Comparison of ENCODE assay signal across 12 cellular contexts in genomic region chr17:82029391-82029790, GRCh38. TPM values are rescaled to one million over a fixed set of nuclear protein-coding genes. Genes with fewer than 3 reads are reported as not detected.
DNase-seq lines count a peak whose midpoint lies in the region; ATAC-seq, FAIRE-seq and TF ChIP-seq lines count a peak whose summit lies in the region.
"Had no signal": no experiment of that assay in that cellular context is flagged by ENCODE, and none has a peak within 500 bp of the region (broad histone marks: within the 10 kb centered on the region; RNA-seq: fewer than 3 reads in every experiment).

No MANE protein-coding gene starts in this region.

- H3K4me1 ChIP-seq in GM23338 (ENCODE audit: insufficient read depth) (peaks cover 8% of the 10 kb centered on the region; the same call in 1 of the 2 replicates), K562 (replicated peaks in 1 of 2; ENCODE audit: control insufficient read depth in 2 of 2, insufficient read depth in 2 of 2, low read length in 2 of 2) (peaks cover 8 to 89% of the 10 kb centered on the region in 2 experiments)

- H3K79me2 ChIP-seq in GM23338 (replicated peaks; ENCODE audit: insufficient read depth) (peaks cover 8% of the 10 kb centered on the region; the same call in 1 of the 2 replicates), K562 (ENCODE audit: control insufficient read depth, insufficient read depth, low read length) (peaks cover 19% of the 10 kb centered on the region)

- BruUV-seq in K562 (replicated peaks; lab: Mats Ljungman, UMichigan), result no TSS peak

- peaks cover 17% of the 10 kb centered on the region for H3K36me3 Mint-ChIP-seq in activated CD4-positive, alpha-beta T cell treated with anti-CD3 and anti-CD28 coated beads, Interleukin-2, amount 10 ng/mL, durations not matched to agents 7 days and 5 days (ENCODE audit: low read depth)
- H3K36me3 Mint-ChIP-seq in GM23338 (ENCODE audit: low read depth) (no peaks in the 10 kb centered on the region; the same call in none of the 3 replicates), nephron progenitor cell (ENCODE audit: low read depth) (no peaks in the 10 kb centered on the region)

- H3K27ac ChIP-seq in GM23338 (ENCODE audit: low read depth) (no peak overlapping the region), K562 (ENCODE audit: extremely low read depth, low read depth, low read length) (no peak overlapping the region)

- intact Hi-C loops in K562 (cut with micrococcal nuclease) (no loop called here), lower leg skin (cut with DNase I; ENCODE audit: low total_unique reads) (loop anchor here (2.0 kb wide), 1 partner anchor 125 kb away; no protein-coding TSS in a partner anchor)

- H2AFZ ChIP-seq in GM23338 (no peak overlapping the region), K562 (ENCODE audit: low read depth, low read length) (no peak overlapping the region)

- H4K20me1 ChIP-seq in GM23338 (replicated peaks; ENCODE audit: insufficient read depth), result no peaks in the 10 kb centered on the region
- H4K20me1 ChIP-seq in K562 (replicated peaks; ENCODE audit: control insufficient read depth, insufficient read depth, low read length), result no peaks in the 10 kb centered on the region

- in situ Hi-C loops in K562 (cut with MboI), result no loop called here

- peaks cover 10% of the 10 kb centered on the region for H3F3A ChIP-seq in GM23338 (replicated peaks; ENCODE audit: low read depth)

- H3K9me1 ChIP-seq in K562 (ENCODE audit: control insufficient read depth, insufficient read depth, low read length), result no peaks in the 10 kb centered on the region

- H3K4me2 ChIP-seq in GM23338 (no peak overlapping the region), K562 (ENCODE audit: insufficient read depth, low read length) (no peak overlapping the region)

- ATAC-seq in GM23338 (no peak), K562 (no peak), esophagus mucosa (no peak)

- H3K4me3 ChIP-seq in GM23338 (no peak overlapping the region), K562 (no peak overlapping the region), lower leg skin (ENCODE audit: low read depth, poor library complexity, severe bottlenecking) (no peak overlapping the region)

- FAIRE-seq in K562 (lab: Jason Lieb, UNC), result no peak

- no peaks in the 10 kb centered on the region for H3K9me3 ChIP-seq in K562 (replicated peaks; ENCODE audit: control insufficient read depth, insufficient read depth, low read depth, low read length)

- no peak for DNase-seq in activated CD4-positive, alpha-beta T cell treated with anti-CD3 and anti-CD28 coated beads, Interleukin-2, amount 10 ng/mL, durations not matched to agents 7 days and 5 days
- DNase-seq in activated CD4-positive, alpha-beta T cell treated with anti-CD3 and anti-CD28 coated beads for 4 hours, result no peak
- no peak for DNase-seq in GM23338 (ENCODE audit: low spot score)
- DNase-seq in K562 (ENCODE audit: extremely low read depth in 1 of 4, low spot score in 3 of 4), result no peak
- no peak for DNase-seq in nephron progenitor cell
- DNase-seq in GM19238 (ENCODE audit: insufficient read length, low spot score), result no peak
- no peak for DNase-seq in lower leg skin (ENCODE audit: low spot score in 2 of 2)
- DNase-seq: effector CD8-positive, alpha-beta T cell; Karpas-422; NCI-H1930; NK-92 treated with Interleukin-12 subunit alpha and Interleukin-12 subunit beta, amount 100 ng/mL, for 24 hours had no signal

- 90% methylated on average over 16 of the region's 16 CpGs for WGBS in K562 (ENCODE audit: insufficient coverage, low coverage, missing lambda C conversion rate)
- WGBS in lower leg skin, 2 donors, result 56 to 69% methylated on average over 11 to 16 of the region's 16 CpGs

- TF ChIP-seq EP300 in K562 (IDR thresholded peaks at IDR 0.05; ENCODE audit: low read length), result no peak

- CTCF ChIA-PET in activated CD4-positive, alpha-beta T cell treated with anti-CD3 and anti-CD28 coated beads, Interleukin-2, amount 10 ng/mL, durations not matched to agents 7 days and 5 days (lab: Charles Lee), result interaction anchor here (0.8 to 3.0 kb wide), 16 partner anchors 9 to 209 kb away, joined by 3 to 40 read pairs (median 6); partner anchors contain the start of genes ASPSCR1, CENPX and DCXR
- CTCF ChIA-PET in K562 (lab: Yijun Ruan, JAX; ENCODE audit: low intra/inter-chr PET ratio), result interaction anchor here (2.4 kb wide), 1 partner anchor 124 kb away, joined by 27 read pairs; no protein-coding TSS in a partner anchor

- H3K36me3 ChIP-seq in GM23338 (ENCODE audit: insufficient read depth) (no peaks in the 10 kb centered on the region), K562 (ENCODE audit: control insufficient read depth, insufficient read depth, low read length) (peaks cover 16% of the 10 kb centered on the region; the same call in 1 of the 3 replicates)

- POLR2A ChIA-PET in activated CD4-positive, alpha-beta T cell treated with anti-CD3 and anti-CD28 coated beads, Interleukin-2, amount 10 ng/mL, durations not matched to agents 7 days and 5 days (lab: Charles Lee), result no interaction called here
- POLR2A ChIA-PET in K562 (lab: Yijun Ruan, JAX), result interaction anchor here (0.6 to 2.0 kb wide), 2 partner anchors 8 to 113 kb away, joined by 3 to 6 read pairs; partner anchors contain the start of gene DCXR

- peak overlapping the region; percentile 32 for H3K4me3 Mint-ChIP-seq in activated CD4-positive, alpha-beta T cell treated with anti-CD3 and anti-CD28 coated beads, Interleukin-2, amount 10 ng/mL, durations not matched to agents 7 days and 5 days
- H3K4me3 Mint-ChIP-seq in GM23338 (peak overlapping the region; percentile 40; the same call in 1 of the 3 replicates), nephron progenitor cell (peak overlapping the region; percentile 72)

- peak overlapping the region in 1 of 2 experiments; percentile 55; a peak in 2 of 4 replicates for H3K9ac ChIP-seq in K562 (ENCODE audit: insufficient read depth in 1 of 2, low read depth in 2 of 2, low read length in 2 of 2)

- TF ChIP-seq POLR2A in K562 (conservative IDR thresholded peaks at IDR 0.05) (no peak), lower leg skin (IDR thresholded peaks at IDR 0.05) (no peak)

- H3K9me3 Mint-ChIP-seq in activated CD4-positive, alpha-beta T cell treated with anti-CD3 and anti-CD28 coated beads, Interleukin-2, amount 10 ng/mL, durations not matched to agents 7 days and 5 days, result no peaks in the 10 kb centered on the region
- H3K9me3 Mint-ChIP-seq in GM23338 (no peaks in the 10 kb centered on the region; the same call in 2 of the 3 replicates), nephron progenitor cell (no peaks in the 10 kb centered on the region)

- TF ChIP-seq RAD21 in K562 (CRISPR knock-in tag; conservative IDR thresholded peaks at IDR 0.05 in 1 of 2, IDR thresholded peaks at IDR 0.05 in 1 of 2), result no peak

- no peaks in the 10 kb centered on the region for H3K27me3 Mint-ChIP-seq in activated CD4-positive, alpha-beta T cell treated with anti-CD3 and anti-CD28 coated beads, Interleukin-2, amount 10 ng/mL, durations not matched to agents 7 days and 5 days
- peaks cover 13% of the 10 kb centered on the region for H3K27me3 Mint-ChIP-seq in GM23338 (ENCODE audit: insufficient read depth, low read depth, poor library complexity)
- peaks cover 9% of the 10 kb centered on the region for H3K27me3 Mint-ChIP-seq in nephron progenitor cell (ENCODE audit: low read depth, poor library complexity)

- H3K9me2 ChIP-seq in GM23338 (ENCODE audit: insufficient read depth), result no peaks in the 10 kb centered on the region

- no peaks in the 10 kb centered on the region for H3K27me3 ChIP-seq in GM23338 (ENCODE audit: insufficient read depth)
- no peaks in the 10 kb centered on the region for H3K27me3 ChIP-seq in K562 (ENCODE audit: control insufficient read depth in 2 of 2, insufficient read depth in 2 of 2, low read length in 2 of 2)

- TF ChIP-seq CTCF in GM23338 (conservative IDR thresholded peaks at IDR 0.05; ENCODE audit: low read depth in 2 of 2) (no peak), K562 (IDR thresholded peaks at IDR 0.05 in 2 of 3, conservative IDR thresholded peaks at IDR 0.05 in 1 of 3; ENCODE audit: insufficient read depth in 2 of 3, low read depth in 1 of 3, low read length in 3 of 3) (no peak), nephron progenitor cell (IDR thresholded peaks at IDR 0.05) (no peak), lower leg skin (IDR thresholded peaks at IDR 0.05) (no peak)

- H3K27ac Mint-ChIP-seq in activated CD4-positive, alpha-beta T cell treated with anti-CD3 and anti-CD28 coated beads, Interleukin-2, amount 10 ng/mL, durations not matched to agents 7 days and 5 days, result peak overlapping the region; percentile 50
- H3K27ac Mint-ChIP-seq in GM23338 (no peak overlapping the region), nephron progenitor cell (peak overlapping the region; percentile 81)

- peaks cover 26% of the 10 kb centered on the region for H3K4me1 Mint-ChIP-seq in activated CD4-positive, alpha-beta T cell treated with anti-CD3 and anti-CD28 coated beads, Interleukin-2, amount 10 ng/mL, durations not matched to agents 7 days and 5 days
- H3K4me1 Mint-ChIP-seq in GM23338 (peaks cover 11% of the 10 kb centered on the region), nephron progenitor cell (peaks cover 17% of the 10 kb centered on the region)

RNA-seq across cellular contexts. Expression of gene RAC3, which starts 2.1 kb away (rescaled TPM):
- total RNA-seq in activated CD4-positive, alpha-beta T cell treated with anti-CD3 and anti-CD28 coated beads, Interleukin-2, amount 10 ng/mL, durations not matched to agents 7 days and 5 days, result 10 to 100 TPM; 12.2 to 13.7 TPM
- 211 and 293 TPM in 2 replicates for total RNA-seq in GM23338 (2014; rRNA removed; shearing (Covaris generic))
- polyA plus RNA-seq in GM23338 (2016; fragmentation: Nextera tagmentation; extraction: Ambion mirVana) (31.5 and 35.6 TPM in 2 replicates), K562 (2011; rRNA removed) (118 and 135 TPM in 2 replicates), K562 (2014; fragmentation: Illumina TruSeq; extraction: Trizol) (137 and 193 TPM in 2 replicates), K562 (2014; fragmentation: Nextera tagmentation; extraction: Ambion mirVana) (under 1 TPM; 0.23 to 0.28 TPM), K562 (2014; rRNA removed) (281 and 307 TPM in 2 replicates)
- 19.4 and 85.2 TPM in 2 replicates for total RNA-seq in K562 (2011; cell fraction: chromatin; rRNA removed; ENCODE audit: low replicate concordance)
- 134 and 179 TPM in 2 replicates for total RNA-seq in K562 (2011; cell fraction: nucleolus; rRNA removed)
- 71.3 and 86.0 TPM in 2 replicates for total RNA-seq in K562 (2011; cell fraction: nucleoplasm; rRNA removed)
- total RNA-seq in K562 (2014; rRNA removed) (292 and 377 TPM in 2 replicates), K562 (2014; rRNA removed; fragmentation: Illumina TruSeq; extraction: Trizol) (21.8 and 30.5 TPM in 2 replicates), K562 (2015; rRNA removed; fragmentation: Illumina TruSeq; extraction: Trizol) (91.3 and 98.6 TPM in 2 replicates), K562 (2021) (133 and 139 TPM in 2 replicates), esophagus mucosa (6.2 TPM), lower leg skin (10 to 100 TPM in 2 of 4 donors, 1 to 10 TPM in 2; 8.2 to 16.8 (median 10.0) TPM)
- 275 and 623 TPM in 2 replicates for polyA plus RNA-seq in K562 (2011; cell fraction: cytosol; rRNA removed)
- 159 and 273 TPM in 2 replicates for polyA plus RNA-seq in K562 (2011; cell fraction: nucleus; rRNA removed)
- polyA plus RNA-seq in K562 (2012), result 51.3 and 82.3 TPM in 2 replicates
- 16.0 and 29.2 TPM in 2 replicates for polyA minus RNA-seq in K562 (2011; rRNA and poly(A)+ RNA removed)
- 66.2 and 68.0 TPM in 2 replicates for polyA minus RNA-seq in K562 (2011; cell fraction: cytosol; rRNA and poly(A)+ RNA removed)
- 52.2 and 55.2 TPM in 2 replicates for polyA minus RNA-seq in K562 (2011; cell fraction: nucleus; rRNA and poly(A)+ RNA removed)

RNA-seq across cellular contexts. Expression of gene LRRC45, which starts 6.3 kb away (rescaled TPM):
- 10 to 100 TPM; 54.5 to 68.4 TPM for total RNA-seq in activated CD4-positive, alpha-beta T cell treated with anti-CD3 and anti-CD28 coated beads, Interleukin-2, amount 10 ng/mL, durations not matched to agents 7 days and 5 days
- 40.7 and 41.6 TPM in 2 replicates for total RNA-seq in GM23338 (2014; rRNA removed; shearing (Covaris generic))
- 16.1 and 17.6 TPM in 2 replicates for polyA plus RNA-seq in GM23338 (2016; fragmentation: Nextera tagmentation; extraction: Ambion mirVana)
- total RNA-seq in K562 (2011; cell fraction: chromatin; rRNA removed; ENCODE audit: low replicate concordance), result 25.2 and 72.7 TPM in 2 replicates
- total RNA-seq in K562 (2011; cell fraction: nucleolus; rRNA removed), result 47.9 and 57.9 TPM in 2 replicates
- 27.0 and 29.0 TPM in 2 replicates for total RNA-seq in K562 (2011; cell fraction: nucleoplasm; rRNA removed)
- 21.5 and 21.7 TPM in 2 replicates for total RNA-seq in K562 (2014; rRNA removed)
- 1.8 and 3.5 TPM in 2 replicates for total RNA-seq in K562 (2014; rRNA removed; fragmentation: Illumina TruSeq; extraction: Trizol)
- total RNA-seq in K562 (2015; rRNA removed; fragmentation: Illumina TruSeq; extraction: Trizol), result 11.2 and 13.1 TPM in 2 replicates
- total RNA-seq in K562 (2021), result 16.6 and 19.1 TPM in 2 replicates
- polyA plus RNA-seq in K562 (2011; rRNA removed), result 7.2 and 10.4 TPM in 2 replicates
- 6.3 and 10.0 TPM in 2 replicates for polyA plus RNA-seq in K562 (2011; cell fraction: cytosol; rRNA removed)
- polyA plus RNA-seq in K562 (2011; cell fraction: nucleus; rRNA removed), result 87.0 and 113 TPM in 2 replicates
- polyA plus RNA-seq in K562 (2012), result 12.2 and 13.1 TPM in 2 replicates
- polyA plus RNA-seq in K562 (2014; fragmentation: Illumina TruSeq; extraction: Trizol), result 4.2 and 4.3 TPM in 2 replicates
- polyA plus RNA-seq in K562 (2014; fragmentation: Nextera tagmentation; extraction: Ambion mirVana), result not detected
- 18.4 and 26.6 TPM in 2 replicates for polyA plus RNA-seq in K562 (2014; rRNA removed)
- 2.0 and 4.1 TPM in 2 replicates for polyA minus RNA-seq in K562 (2011; rRNA and poly(A)+ RNA removed)
- polyA minus RNA-seq in K562 (2011; cell fraction: cytosol; rRNA and poly(A)+ RNA removed), result 5.8 and 7.1 TPM in 2 replicates
- polyA minus RNA-seq in K562 (2011; cell fraction: nucleus; rRNA and poly(A)+ RNA removed), result 21.4 and 23.9 TPM in 2 replicates
- 8.4 TPM for total RNA-seq in esophagus mucosa
- total RNA-seq in lower leg skin, result 10 to 100 TPM; 16.7 to 18.3 (median 17.6) TPM

RNA-seq across cellular contexts. Expression of gene CENPX, which starts 6.7 kb away (rescaled TPM):
- 10 to 100 TPM; 57.3 to 73.0 TPM for total RNA-seq in activated CD4-positive, alpha-beta T cell treated with anti-CD3 and anti-CD28 coated beads, Interleukin-2, amount 10 ng/mL, durations not matched to agents 7 days and 5 days
- total RNA-seq in GM23338 (2014; rRNA removed; shearing (Covaris generic)), result 114 and 127 TPM in 2 replicates
- 157 and 172 TPM in 2 replicates for polyA plus RNA-seq in GM23338 (2016; fragmentation: Nextera tagmentation; extraction: Ambion mirVana)
- total RNA-seq in K562 (2011; cell fraction: chromatin; rRNA removed; ENCODE audit: low replicate concordance), result 52.2 and 175 TPM in 2 replicates
- total RNA-seq in K562 (2011; cell fraction: nucleolus; rRNA removed), result 218 and 267 TPM in 2 replicates
- 117 and 130 TPM in 2 replicates for total RNA-seq in K562 (2011; cell fraction: nucleoplasm; rRNA removed)
- total RNA-seq in K562 (2014; rRNA removed), result 318 and 420 TPM in 2 replicates
- total RNA-seq in K562 (2014; rRNA removed; fragmentation: Illumina TruSeq; extraction: Trizol), result 46.8 and 67.9 TPM in 2 replicates
- 124 and 127 TPM in 2 replicates for total RNA-seq in K562 (2015; rRNA removed; fragmentation: Illumina TruSeq; extraction: Trizol)
- total RNA-seq in K562 (2021), result 267 and 275 TPM in 2 replicates
- 170 and 181 TPM in 2 replicates for polyA plus RNA-seq in K562 (2011; rRNA removed)
- 177 and 348 TPM in 2 replicates for polyA plus RNA-seq in K562 (2011; cell fraction: cytosol; rRNA removed)
- polyA plus RNA-seq in K562 (2011; cell fraction: nucleus; rRNA removed), result 315 and 491 TPM in 2 replicates
- 133 and 234 TPM in 2 replicates for polyA plus RNA-seq in K562 (2012)
- polyA plus RNA-seq in K562 (2014; fragmentation: Illumina TruSeq; extraction: Trizol), result 115 and 158 TPM in 2 replicates
- polyA plus RNA-seq in K562 (2014; fragmentation: Nextera tagmentation; extraction: Ambion mirVana), result 100 to 1,000 TPM in 1 of 2 experiments, 10 to 100 TPM in 1; 32.7 to 113 TPM
- polyA plus RNA-seq in K562 (2014; rRNA removed), result 352 and 375 TPM in 2 replicates
- polyA minus RNA-seq in K562 (2011; rRNA and poly(A)+ RNA removed), result 20.5 and 34.2 TPM in 2 replicates
- polyA minus RNA-seq in K562 (2011; cell fraction: cytosol; rRNA and poly(A)+ RNA removed), result 62.7 and 65.0 TPM in 2 replicates
- polyA minus RNA-seq in K562 (2011; cell fraction: nucleus; rRNA and poly(A)+ RNA removed), result 51.4 and 58.3 TPM in 2 replicates
- total RNA-seq in esophagus mucosa, result 71.8 TPM
- 10 to 100 TPM; 64.8 to 79.7 (median 71.2) TPM for total RNA-seq in lower leg skin

RNA-seq across cellular contexts. Expression of gene DCXR, which starts 8.1 kb away (rescaled TPM):
- 100 to 1,000 TPM; 140 to 144 TPM for total RNA-seq in activated CD4-positive, alpha-beta T cell treated with anti-CD3 and anti-CD28 coated beads, Interleukin-2, amount 10 ng/mL, durations not matched to agents 7 days and 5 days
- total RNA-seq in GM23338 (2014; rRNA removed; shearing (Covaris generic)), result 84.8 and 86.9 TPM in 2 replicates
- polyA plus RNA-seq in GM23338 (2016; fragmentation: Nextera tagmentation; extraction: Ambion mirVana) (137 and 147 TPM in 2 replicates), K562 (2011; rRNA removed) (156 and 201 TPM in 2 replicates), K562 (2014; fragmentation: Illumina TruSeq; extraction: Trizol) (243 and 274 TPM in 2 replicates), K562 (2014; fragmentation: Nextera tagmentation; extraction: Ambion mirVana) (10 to 100 TPM; 21.3 to 50.3 TPM), K562 (2014; rRNA removed) (229 and 261 TPM in 2 replicates)
- total RNA-seq in K562 (2011; cell fraction: chromatin; rRNA removed; ENCODE audit: low replicate concordance), result 78.8 and 254 TPM in 2 replicates
- total RNA-seq in K562 (2011; cell fraction: nucleolus; rRNA removed), result 329 and 354 TPM in 2 replicates
- 133 and 150 TPM in 2 replicates for total RNA-seq in K562 (2011; cell fraction: nucleoplasm; rRNA removed)
- total RNA-seq in K562 (2014; rRNA removed) (165 and 194 TPM in 2 replicates), K562 (2014; rRNA removed; fragmentation: Illumina TruSeq; extraction: Trizol) (41.1 and 66.0 TPM in 2 replicates), K562 (2015; rRNA removed; fragmentation: Illumina TruSeq; extraction: Trizol) (76.0 and 90.0 TPM in 2 replicates), K562 (2021) (235 and 256 TPM in 2 replicates), esophagus mucosa (138 TPM), lower leg skin (100 to 1,000 TPM; 124 to 199 (median 149) TPM)
- 404 and 845 TPM in 2 replicates for polyA plus RNA-seq in K562 (2011; cell fraction: cytosol; rRNA removed)
- polyA plus RNA-seq in K562 (2011; cell fraction: nucleus; rRNA removed), result 611 and 714 TPM in 2 replicates
- 229 and 244 TPM in 2 replicates for polyA plus RNA-seq in K562 (2012)
- polyA minus RNA-seq in K562 (2011; rRNA and poly(A)+ RNA removed), result 34.8 and 73.6 TPM in 2 replicates
- 67.3 and 81.5 TPM in 2 replicates for polyA minus RNA-seq in K562 (2011; cell fraction: cytosol; rRNA and poly(A)+ RNA removed)
- polyA minus RNA-seq in K562 (2011; cell fraction: nucleus; rRNA and poly(A)+ RNA removed), result 104 and 111 TPM in 2 replicates

RNA-seq across cellular contexts. Expression of gene RFNG, which starts 22.2 kb away (rescaled TPM):
- 10 to 100 TPM; 29.0 to 29.8 TPM for total RNA-seq in activated CD4-positive, alpha-beta T cell treated with anti-CD3 and anti-CD28 coated beads, Interleukin-2, amount 10 ng/mL, durations not matched to agents 7 days and 5 days
- total RNA-seq in GM23338 (2014; rRNA removed; shearing (Covaris generic)), result 36.9 and 44.7 TPM in 2 replicates
- polyA plus RNA-seq in GM23338 (2016; fragmentation: Nextera tagmentation; extraction: Ambion mirVana) (18.0 and 18.9 TPM in 2 replicates), K562 (2011; rRNA removed) (9.2 and 17.2 TPM in 2 replicates), K562 (2014; fragmentation: Illumina TruSeq; extraction: Trizol) (9.0 and 18.5 TPM in 2 replicates), K562 (2014; fragmentation: Nextera tagmentation; extraction: Ambion mirVana) (under 1 TPM; 0.32 to 0.66 TPM), K562 (2014; rRNA removed) (32.6 and 32.8 TPM in 2 replicates)
- 23.1 and 61.7 TPM in 2 replicates for total RNA-seq in K562 (2011; cell fraction: chromatin; rRNA removed; ENCODE audit: low replicate concordance)
- 74.4 and 74.9 TPM in 2 replicates for total RNA-seq in K562 (2011; cell fraction: nucleolus; rRNA removed)
- total RNA-seq in K562 (2011; cell fraction: nucleoplasm; rRNA removed), result 36.5 and 40.5 TPM in 2 replicates
- total RNA-seq in K562 (2014; rRNA removed) (23.6 and 28.4 TPM in 2 replicates), K562 (2014; rRNA removed; fragmentation: Illumina TruSeq; extraction: Trizol) (6.5 and 9.5 TPM in 2 replicates), K562 (2015; rRNA removed; fragmentation: Illumina TruSeq; extraction: Trizol) (11.1 and 14.3 TPM in 2 replicates), K562 (2021) (26.9 and 30.2 TPM in 2 replicates), esophagus mucosa (21.6 TPM), lower leg skin (10 to 100 TPM; 44.8 to 83.7 (median 50.9) TPM)
- 12.2 and 23.8 TPM in 2 replicates for polyA plus RNA-seq in K562 (2011; cell fraction: cytosol; rRNA removed)
- polyA plus RNA-seq in K562 (2011; cell fraction: nucleus; rRNA removed), result 144 and 164 TPM in 2 replicates
- 16.9 and 35.2 TPM in 2 replicates for polyA plus RNA-seq in K562 (2012)
- polyA minus RNA-seq in K562 (2011; rRNA and poly(A)+ RNA removed), result 2.0 TPM in 2 replicates
- 11.7 and 13.1 TPM in 2 replicates for polyA minus RNA-seq in K562 (2011; cell fraction: cytosol; rRNA and poly(A)+ RNA removed)
- 11.4 and 14.3 TPM in 2 replicates for polyA minus RNA-seq in K562 (2011; cell fraction: nucleus; rRNA and poly(A)+ RNA removed)
